In the genomic region with DNA sequence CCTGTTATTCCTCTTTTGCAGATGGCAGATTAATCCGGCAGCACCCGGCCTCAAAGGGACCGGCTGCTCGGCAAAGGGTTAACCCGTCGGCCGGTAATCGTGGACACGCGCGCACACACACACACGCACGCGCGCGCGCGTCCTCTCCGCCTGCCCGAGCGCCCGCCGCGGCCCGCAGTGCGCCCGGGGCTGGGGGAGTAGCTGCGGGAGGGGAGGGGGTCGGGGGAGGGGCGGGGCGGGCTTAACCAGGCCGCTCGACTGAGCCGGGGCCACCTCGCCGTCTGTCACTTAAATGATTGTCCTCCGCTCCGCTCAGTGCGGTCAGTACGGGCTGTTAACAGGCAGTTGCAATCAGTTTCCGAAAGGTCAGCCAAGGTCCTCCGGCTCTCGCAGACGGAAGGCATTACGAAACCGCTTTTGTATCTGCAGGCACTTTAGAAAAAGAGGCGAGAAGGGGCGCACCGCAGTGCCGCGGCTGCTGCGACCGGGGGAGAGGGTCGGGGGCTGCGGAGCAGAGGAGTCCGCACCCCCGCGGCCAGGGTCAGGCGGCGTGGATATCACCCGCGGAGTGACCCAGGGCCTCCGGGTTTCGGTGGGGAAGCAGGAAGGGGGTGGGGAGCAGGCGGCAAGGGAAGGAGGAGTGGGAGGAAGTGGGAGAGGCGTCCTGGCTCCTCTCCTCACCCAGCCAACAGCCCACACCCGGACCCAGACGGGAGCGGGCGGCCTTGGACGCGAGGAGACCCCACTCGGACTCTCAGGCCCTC, we compare ENCODE assay signal across 8 cellular contexts. TPM values are rescaled to one million over a fixed set of nuclear protein-coding genes. Genes with fewer than 3 reads are reported as not detected.
DNase-seq lines count a peak whose midpoint lies in the region; ATAC-seq and TF ChIP-seq lines count a peak whose summit lies in the region.

No MANE protein-coding gene starts in this region.

- no peaks in the 10 kb centered on the region for H3K36me3 ChIP-seq in CD8-positive, alpha-beta memory T cell (ENCODE audit: insufficient read depth, low read length)
- H3K36me3 ChIP-seq in SK-N-MC (ENCODE audit: insufficient read depth, low read length), result no peaks in the 10 kb centered on the region
- H3K36me3 ChIP-seq in mesodermal cell (ENCODE audit: control insufficient read depth, insufficient read depth, low read length), result no peaks in the 10 kb centered on the region
- H3K36me3 ChIP-seq in aorta (ENCODE audit: control insufficient read depth in 1 of 2, insufficient read depth in 2 of 2, low read length in 1 of 2), result no peaks in the 10 kb centered on the region

- no peaks in the 10 kb centered on the region for H3K4me1 ChIP-seq in CD8-positive, alpha-beta memory T cell (ENCODE audit: insufficient read depth, low read length)
- H3K4me1 ChIP-seq in mesodermal cell (ENCODE audit: control insufficient read depth, insufficient read depth, low read length, poor library complexity, severe bottlenecking) (peaks cover 6% of the 10 kb centered on the region), aorta (ENCODE audit: control insufficient read depth in 1 of 2, insufficient read depth in 2 of 2, low read length in 2 of 2) (no peaks in the 10 kb centered on the region)

- peak; percentile 38 for ATAC-seq in aorta (ENCODE audit: low FRiP score)
- no peak for ATAC-seq in GM19023 (IDR thresholded peaks at IDR 0.05; ENCODE audit: unreplicated experiment)

- no peaks in the 10 kb centered on the region for H3K9me3 ChIP-seq in CD8-positive, alpha-beta memory T cell (ENCODE audit: low read length)
- H3K9me3 ChIP-seq in SK-N-MC (ENCODE audit: low read depth, low read length) (no peaks in the 10 kb centered on the region), mesodermal cell (ENCODE audit: control insufficient read depth, low read length) (no peaks in the 10 kb centered on the region), aorta (ENCODE audit: control insufficient read depth, low read length) (no peaks in the 10 kb centered on the region)

- 0% methylated on average over 9 to 17 of the region's 73 CpGs for WGBS in mesodermal cell (ENCODE audit: insufficient coverage in 2 of 2), 2 experiments
- WGBS in aorta, 2 donors, result 10% methylated on average over 50 to 73 of the region's 73 CpGs

- no peaks in the 10 kb centered on the region for H3K36me3 Mint-ChIP-seq in CD8-positive, alpha-beta memory T cell

- POLR2A ChIA-PET in CD8-positive, alpha-beta memory T cell (lab: Charles Lee), result no interaction called here

- H3K27me3 ChIP-seq in CD8-positive, alpha-beta memory T cell (ENCODE audit: insufficient read depth, low read length, poor library complexity, severe bottlenecking), result no peaks in the 10 kb centered on the region
- peaks cover 0 to 97% (median 72%) of the 10 kb centered on the region in 45 donors for H3K27me3 ChIP-seq in dorsolateral prefrontal cortex
- peaks cover 0 to 2% of the 10 kb centered on the region in 2 donors for H3K27me3 ChIP-seq in aorta (ENCODE audit: control insufficient read depth in 1 of 2, insufficient read depth in 2 of 2, low read length in 1 of 2)

- peaks cover 0 to 25% of the 10 kb centered on the region in 2 donors for H3K27me3 Mint-ChIP-seq in CD8-positive, alpha-beta memory T cell

- H3K9ac ChIP-seq in SK-N-MC (ENCODE audit: insufficient read length), result no peak overlapping the region

- intact Hi-C loops in dorsolateral prefrontal cortex (cut with DNase I) (loop anchor here (2.0 to 10.0 kb wide), 7 partner anchors 20 to 338 kb away; no protein-coding TSS in a partner anchor), aorta (cut with DNase I) (loop anchor here (5.0 to 10.0 kb wide), 6 partner anchors 48 to 428 kb away; no protein-coding TSS in a partner anchor)

- CTCF ChIA-PET in CD8-positive, alpha-beta memory T cell (lab: Charles Lee), result interaction anchor here (1.1 kb wide), 1 partner anchor 14 kb away, joined by 3 read pairs; no protein-coding TSS in a partner anchor

- no peak for TF ChIP-seq CTCF in dorsolateral prefrontal cortex (IDR thresholded peaks at IDR 0.05 in 54 of 56, conservative IDR thresholded peaks at IDR 0.05 in 2 of 56; ENCODE audit: low read depth in 1 of 56, partially characterized antibody in 56 of 56)

- peak overlapping the region; percentile 56 for H3K4me3 ChIP-seq in CD8-positive, alpha-beta memory T cell (ENCODE audit: low read length)
- H3K4me3 ChIP-seq in SK-N-MC (peak overlapping the region; percentile 77; the same call in 1 of the 2 replicates), dorsolateral prefrontal cortex (peak overlapping the region; percentile 20 to 70 (median 54)), mesodermal cell (ENCODE audit: extremely low read depth, insufficient read depth, low read length, poor library complexity, severe bottlenecking) (peak overlapping the region; percentile 29), aorta (ENCODE audit: low read length in 2 of 2) (peak overlapping the region in 1 of 2 donors; percentile 38)

- DNase-seq in CD8-positive, alpha-beta memory T cell, result peak in 1 of 5 donors; percentile 52
- DNase-seq in HUDEP-2 (lab: John Stamatoyannopoulos, UW; ENCODE audit: unreplicated experiment in 76 of 76), result peak in 48 of 76 experiments; percentile 0 to 55 (median 20)
- DNase-seq in SK-N-MC (ENCODE audit: low read depth, low spot score), result no peak
- DNase-seq in dorsolateral prefrontal cortex, result peak in 1 of 10 donors; percentile 41
- DNase-seq in aorta, result peak; percentile 82 to 85
- DNase-seq in central memory CD4-positive, alpha-beta T cell, result no peak

- no peak overlapping the region for H3K27ac ChIP-seq in CD8-positive, alpha-beta memory T cell (ENCODE audit: low read depth, low read length)
- H3K27ac ChIP-seq in SK-N-MC (no peak overlapping the region), dorsolateral prefrontal cortex (peak overlapping the region in 54 of 59 donors; percentile 40 to 88 (median 82)), mesodermal cell (ENCODE audit: low read depth, low read length, severe bottlenecking) (peak overlapping the region; percentile 23), aorta (ENCODE audit: low read depth in 1 of 2, low read length in 2 of 2) (no peak overlapping the region)

- peak overlapping the region in 3 of 8 donors; percentile 54 to 79 (median 66) for H3K27ac Mint-ChIP-seq in CD8-positive, alpha-beta memory T cell

- peaks cover 8 to 19% (median 13%) of the 10 kb centered on the region in 3 donors for H3K4me1 Mint-ChIP-seq in CD8-positive, alpha-beta memory T cell

- peak overlapping the region; percentile 78 to 92 (median 83) for H3K4me3 Mint-ChIP-seq in CD8-positive, alpha-beta memory T cell

- H3K9me3 Mint-ChIP-seq in CD8-positive, alpha-beta memory T cell, result no peaks in the 10 kb centered on the region

RNA-seq across cellular contexts. Expression of gene BCOR, which starts 57.3 kb away (rescaled TPM):
- 10 to 100 TPM; 62.6 to 67.7 TPM for total RNA-seq in CD8-positive, alpha-beta memory T cell
- 7.2 TPM for polyA plus RNA-seq in CD8-positive, alpha-beta memory T cell
- 10 to 100 TPM; 10.5 to 38.3 (median 19.7) TPM for total RNA-seq in dorsolateral prefrontal cortex
- polyA plus RNA-seq in mesodermal cell (2013, experiment 1 of 2), result 21.2 TPM
- polyA plus RNA-seq in mesodermal cell (2013, experiment 2 of 2), result 19.5 TPM
- 10 to 100 TPM; 22.6 to 46.7 TPM for total RNA-seq in aorta
- 10 to 100 TPM in 1 of 2 donors, 1 to 10 TPM in 1; 8.3 to 12.2 TPM for polyA plus RNA-seq in aorta

Comparison
In these comparisons a context has a peak if more than half of its experiments do, and no peak if none do; other contexts are left out.
1. DNase-seq: peak in HUDEP-2 (48 of 76) and aorta (2 of 2); none in SK-N-MC (single experiment) and central memory CD4-positive, alpha-beta T cell (single experiment).
2. H3K27ac ChIP-seq: peak in dorsolateral prefrontal cortex (54 of 59) and mesodermal cell (single experiment); none in CD8-positive, alpha-beta memory T cell (single experiment), SK-N-MC (single experiment) and aorta (0 of 2).